In the genomic region with DNA sequence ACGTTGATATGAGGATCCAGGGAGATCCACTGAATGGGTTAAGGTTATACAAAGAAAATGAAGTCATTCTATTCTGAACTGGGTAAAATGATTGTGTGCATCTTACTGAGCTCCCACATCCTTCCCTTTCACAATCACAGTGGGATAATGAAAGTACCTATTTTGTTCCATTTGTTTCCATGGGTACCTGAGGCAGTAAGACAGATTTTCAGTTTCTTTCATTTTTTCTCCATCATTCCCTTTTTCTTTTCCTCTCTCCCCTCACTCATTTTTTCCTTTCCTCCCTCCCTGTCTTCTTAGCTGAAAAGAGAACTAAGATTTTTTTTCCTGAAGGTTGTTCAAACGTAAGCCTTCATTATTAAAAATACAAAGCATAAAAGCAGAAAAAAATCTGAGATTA, we compare ENCODE assay signal across 16 cellular contexts. TPM values are rescaled to one million over a fixed set of nuclear protein-coding genes. Genes with fewer than 3 reads are reported as not detected.
"Had no signal": no experiment of that assay in that cellular context is flagged by ENCODE, and none has a peak within 500 bp of the region (broad histone marks: within the 10 kb centered on the region; RNA-seq: fewer than 3 reads in every experiment).

No MANE protein-coding gene starts in this region.

- ATAC-seq: natural killer cell treated with Interleukin-12 subunit alpha and Interleukin-12 subunit beta and Interleukin-15 and Interleukin-18, amount 100 ng/mL, for 72 hours; stimulated activated memory B cell treated with anti-CD40 and anti-IgM and Interleukin-4, amounts not matched to agents 10 μg/mL and 1 μg/mL and 100 μg/mL, for 72 hours had no signal

- H3K9me3 Mint-ChIP-seq: activated CD4-positive, alpha-beta T cell treated with anti-CD3 and anti-CD28 coated beads, Interleukin-2, amount 10 ng/mL, durations not matched to agents 7 days and 5 days; T-helper 2 cell treated with Interferon-gamma antibody and Interleukin-4, amounts not matched to agents 5 μg/mL and 100 μg/mL, for 36 hours had no signal

- H3K27ac Mint-ChIP-seq: activated CD4-positive, alpha-beta T cell treated with anti-CD3 and anti-CD28 coated beads, Interleukin-2, amount 10 ng/mL, durations not matched to agents 7 days and 5 days; activated naive CD8-positive, alpha-beta T cell; natural killer cell treated with Interleukin-12 subunit alpha and Interleukin-12 subunit beta and Interleukin-15 and Interleukin-18, amount 100 ng/mL, for 72 hours; progenitor cell of endocrine pancreas; stimulated activated memory B cell treated with anti-CD40 and anti-IgM and Interleukin-4, amounts not matched to agents 10 μg/mL and 1 μg/mL and 100 μg/mL, for 72 hours; T-helper 2 cell treated with Interferon-gamma antibody and Interleukin-4, amounts not matched to agents 5 μg/mL and 100 μg/mL, for 36 hours had no signal

- H3K36me3 Mint-ChIP-seq: activated naive CD8-positive, alpha-beta T cell; stimulated activated memory B cell treated with anti-CD40 and anti-IgM and Interleukin-4, amounts not matched to agents 10 μg/mL and 1 μg/mL and 100 μg/mL, for 72 hours had no signal

- DNase-seq: activated CD4-positive, alpha-beta T cell treated with anti-CD3 and anti-CD28 coated beads, Interleukin-2, amount 10 ng/mL, durations not matched to agents 7 days and 5 days; activated CD4-positive, CD25-positive, alpha-beta regulatory T cell; activated CD8-positive, alpha-beta memory T cell treated with anti-CD3 and anti-CD28 coated beads, Interleukin-2, amount 50 U/mL, for 48 hours; activated gamma-delta T cell treated with Interleukin-2 at 50 U/mL for 16 hours; amniotic stem cell; kidney; left ventricle myocardium inferior; mesenchymal stem cell; occipital lobe; stimulated activated CD4-positive, alpha-beta T cell treated with anti-CD3 and anti-CD28 coated beads, Interleukin-2, amount 100 ng/mL, for 48 hours had no signal

- H3K4me3 Mint-ChIP-seq: activated CD4-positive, alpha-beta T cell treated with anti-CD3 and anti-CD28 coated beads, Interleukin-2, amount 10 ng/mL, durations not matched to agents 7 days and 5 days; activated naive CD8-positive, alpha-beta T cell; natural killer cell treated with Interleukin-12 subunit alpha and Interleukin-12 subunit beta and Interleukin-15 and Interleukin-18, amount 100 ng/mL, for 72 hours; stimulated activated memory B cell treated with anti-CD40 and anti-IgM and Interleukin-4, amounts not matched to agents 10 μg/mL and 1 μg/mL and 100 μg/mL, for 72 hours; T-helper 2 cell treated with Interferon-gamma antibody and Interleukin-4, amounts not matched to agents 5 μg/mL and 100 μg/mL, for 36 hours had no signal

- H3K4me1 Mint-ChIP-seq: activated CD4-positive, alpha-beta T cell treated with anti-CD3 and anti-CD28 coated beads, Interleukin-2, amount 10 ng/mL, durations not matched to agents 7 days and 5 days; stimulated activated memory B cell treated with anti-CD40 and anti-IgM and Interleukin-4, amounts not matched to agents 10 μg/mL and 1 μg/mL and 100 μg/mL, for 72 hours had no signal

RNA-seq across cellular contexts. Expression of gene GRIA2, which starts 4.6 kb away (rescaled TPM):
- total RNA-seq: activated CD4-positive, alpha-beta T cell treated with anti-CD3 and anti-CD28 coated beads, Interleukin-2, amount 10 ng/mL, durations not matched to agents 7 days and 5 days; left ventricle myocardium inferior; natural killer cell treated with Interleukin-12 subunit alpha and Interleukin-12 subunit beta and Interleukin-15 and Interleukin-18, amount 100 ng/mL, for 72 hours; right atrium auricular region had no signal
